In genomic region chr11:5198285-5198684, GRCh38 we compare ENCODE assay signal across 2 cellular contexts.
TF ChIP-seq lines count a peak whose summit lies in the region.

No MANE protein-coding gene starts in this region.

TF ChIP-seq in IMR-90, 13 proteins besides CTCF, POLR2A, EP300 and RAD21:
- no peak for TF ChIP-seq RFX5 (IDR thresholded peaks at IDR 0.05; ENCODE audit: low read depth, low read length)
- TF ChIP-seq BHLHE40 (IDR thresholded peaks at IDR 0.05; ENCODE audit: low read depth, low read length) = no peak
- TF ChIP-seq SMC3 (IDR thresholded peaks at IDR 0.05; ENCODE audit: low read depth, low read length) = no peak
- no peak for TF ChIP-seq RCOR1 (IDR thresholded peaks at IDR 0.05; ENCODE audit: insufficient replicate concordance, low read length)
- no peak for TF ChIP-seq CHD1 (IDR thresholded peaks at IDR 0.05; ENCODE audit: low read depth, low read length)
- no peak for TF ChIP-seq MAZ (IDR thresholded peaks at IDR 0.05; ENCODE audit: borderline replicate concordance, low read depth, low read length)
- TF ChIP-seq CEBPB (IDR thresholded peaks at IDR 0.05; ENCODE audit: low read depth, low read length) = no peak
- TF ChIP-seq NFE2L2 (IDR thresholded peaks at IDR 0.05; ENCODE audit: low read depth, low read length) = no peak
- no peak for TF ChIP-seq MXI1 (IDR thresholded peaks at IDR 0.05; ENCODE audit: borderline replicate concordance, low read depth, low read length)
- no peak for TF ChIP-seq USF2 (IDR thresholded peaks at IDR 0.05; ENCODE audit: low read depth, low read length)
- TF ChIP-seq ELK1 (IDR thresholded peaks at IDR 0.05; ENCODE audit: borderline replicate concordance, low read depth, low read length) = no peak
- TF ChIP-seq MAFK (IDR thresholded peaks at IDR 0.05; ENCODE audit: low read depth, low read length) = no peak
- no peak for TF ChIP-seq FOS (IDR thresholded peaks at IDR 0.05; ENCODE audit: low read depth, low read length)

TF ChIP-seq in endothelial cell of umbilical vein, 7 proteins besides CTCF, POLR2A, EP300 and RAD21:
- TF ChIP-seq FOS (IDR thresholded peaks at IDR 0.05; ENCODE audit: borderline replicate concordance, insufficient read depth, low read length) (no peak), EZH2 (IDR thresholded peaks at IDR 0.05; ENCODE audit: borderline replicate concordance, low read depth, low read length, severe bottlenecking) (no peak), POLR2AphosphoS5 (IDR thresholded peaks at IDR 0.05; ENCODE audit: insufficient read depth, low read depth, low read length) (no peak), JUN (IDR thresholded peaks at IDR 0.05; ENCODE audit: borderline replicate concordance, insufficient read depth, insufficient read length, low read depth) (no peak), GATA2 (IDR thresholded peaks at IDR 0.05; ENCODE audit: insufficient read depth, insufficient read length, low read depth, low read length) (no peak), MYC (IDR thresholded peaks at IDR 0.05; ENCODE audit: low read depth, low read length) (no peak), MAX (IDR thresholded peaks at IDR 0.05; ENCODE audit: insufficient read depth, insufficient read length) (no peak)
